ENCODE assay signal across 1 cellular context in the genomic region with DNA sequence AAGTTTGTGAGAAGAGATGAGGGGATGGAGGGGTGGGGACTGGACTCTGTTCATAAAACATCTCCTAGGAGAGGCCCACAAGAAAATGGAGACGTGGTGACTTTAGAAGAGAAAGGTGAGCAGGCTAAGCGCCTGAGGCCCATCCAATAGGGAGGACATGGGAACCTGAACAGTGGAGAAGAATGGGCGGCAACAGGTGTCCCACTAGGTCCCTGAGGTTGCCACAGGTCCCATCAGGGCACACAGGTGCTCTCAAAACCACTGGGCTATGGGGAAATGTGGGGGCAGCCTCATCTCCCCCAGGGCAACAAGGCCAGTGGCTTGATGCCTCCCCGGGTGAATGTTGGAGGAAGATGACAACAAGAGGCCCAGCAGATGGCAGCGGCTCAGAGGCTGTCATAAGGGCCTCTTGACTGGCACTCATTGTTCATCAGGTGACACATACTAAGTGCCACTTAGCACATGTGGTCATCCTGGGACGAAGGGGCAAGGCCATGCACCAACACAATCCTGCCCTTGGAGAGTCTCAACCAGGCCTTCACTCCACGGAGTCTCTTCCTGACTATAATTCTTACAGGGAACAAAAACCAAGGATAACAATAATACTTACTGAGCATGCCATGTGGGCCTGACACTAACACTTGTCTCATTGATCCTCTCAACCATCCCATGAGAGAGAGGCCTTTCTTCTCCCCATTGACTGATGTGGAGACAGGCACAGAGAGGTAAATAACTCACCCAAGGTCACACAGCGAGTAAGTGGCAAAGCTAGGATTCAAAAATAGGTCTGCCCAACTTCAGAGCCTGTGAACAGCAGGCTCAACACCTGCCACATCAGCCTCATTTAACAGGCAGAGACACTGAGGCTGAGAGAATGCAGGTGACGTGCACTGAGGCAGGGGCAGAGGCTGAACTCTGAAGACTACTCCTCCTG.
TF ChIP-seq lines count a peak whose summit lies in the region.

No MANE protein-coding gene starts in this region.

TF ChIP-seq in A549, 52 proteins besides CTCF, POLR2A, EP300 and RAD21 (continued from another document):
- TF ChIP-seq, protein P1, sequence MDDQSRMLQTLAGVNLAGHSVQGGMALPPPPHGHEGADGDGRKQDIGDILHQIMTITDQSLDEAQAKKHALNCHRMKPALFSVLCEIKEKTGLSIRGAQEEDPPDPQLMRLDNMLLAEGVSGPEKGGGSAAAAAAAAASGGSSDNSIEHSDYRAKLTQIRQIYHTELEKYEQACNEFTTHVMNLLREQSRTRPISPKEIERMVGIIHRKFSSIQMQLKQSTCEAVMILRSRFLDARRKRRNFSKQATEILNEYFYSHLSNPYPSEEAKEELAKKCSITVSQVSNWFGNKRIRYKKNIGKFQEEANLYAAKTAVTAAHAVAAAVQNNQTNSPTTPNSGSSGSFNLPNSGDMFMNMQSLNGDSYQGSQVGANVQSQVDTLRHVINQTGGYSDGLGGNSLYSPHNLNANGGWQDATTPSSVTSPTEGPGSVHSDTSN (IDR thresholded peaks at IDR 0.05): no peak
- no peak for TF ChIP-seq POLR2AphosphoS2 (conservative IDR thresholded peaks at IDR 0.05; ENCODE audit: low read length)
- no peak for TF ChIP-seq GATA3 (IDR thresholded peaks at IDR 0.05; ENCODE audit: borderline replicate concordance)
- TF ChIP-seq, protein P2, sequence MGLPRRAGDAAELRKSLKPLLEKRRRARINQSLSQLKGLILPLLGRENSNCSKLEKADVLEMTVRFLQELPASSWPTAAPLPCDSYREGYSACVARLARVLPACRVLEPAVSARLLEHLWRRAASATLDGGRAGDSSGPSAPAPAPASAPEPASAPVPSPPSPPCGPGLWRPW (IDR thresholded peaks at IDR 0.05): no peak
- TF ChIP-seq TFCP2L1 (CRISPR knock-in tag; IDR thresholded peaks at IDR 0.05): no peak
- TF ChIP-seq EHMT2 (IDR thresholded peaks at IDR 0.05; ENCODE audit: low read depth): no peak
- no peak for TF ChIP-seq NR3C1 (IDR thresholded peaks at IDR 0.05)
- peak; percentile 60 for TF ChIP-seq ZFP36 (IDR thresholded peaks at IDR 0.05; ENCODE audit: borderline replicate concordance, partially characterized antibody)
- peak; percentile 42; the same call in 2 of the 3 replicates for TF ChIP-seq SMC3 (IDR thresholded peaks at IDR 0.05)
- TF ChIP-seq HDAC2 (IDR thresholded peaks at IDR 0.05): 0 out of 2 replicates have a peak, but pooled peaks have one; percentile 53
- TF ChIP-seq, protein P3, sequence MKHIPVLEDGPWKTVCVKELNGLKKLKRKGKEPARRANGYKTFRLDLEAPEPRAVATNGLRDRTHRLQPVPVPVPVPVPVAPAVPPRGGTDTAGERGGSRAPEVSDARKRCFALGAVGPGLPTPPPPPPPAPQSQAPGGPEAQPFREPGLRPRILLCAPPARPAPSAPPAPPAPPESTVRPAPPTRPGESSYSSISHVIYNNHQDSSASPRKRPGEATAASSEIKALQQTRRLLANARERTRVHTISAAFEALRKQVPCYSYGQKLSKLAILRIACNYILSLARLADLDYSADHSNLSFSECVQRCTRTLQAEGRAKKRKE (CRISPR knock-in tag; IDR thresholded peaks at IDR 0.05; ENCODE audit: low read depth): no peak
- TF ChIP-seq FOSL2 (IDR thresholded peaks at IDR 0.05): no peak
- no peak for TF ChIP-seq FOSL2 (CRISPR knock-in tag; IDR thresholded peaks at IDR 0.05)
- TF ChIP-seq MAZ (IDR thresholded peaks at IDR 0.05; ENCODE audit: borderline replicate concordance, low read depth, low read length): no peak
- TF ChIP-seq RARB (CRISPR knock-in tag; IDR thresholded peaks at IDR 0.05): no peak
- TF ChIP-seq, protein P4, sequence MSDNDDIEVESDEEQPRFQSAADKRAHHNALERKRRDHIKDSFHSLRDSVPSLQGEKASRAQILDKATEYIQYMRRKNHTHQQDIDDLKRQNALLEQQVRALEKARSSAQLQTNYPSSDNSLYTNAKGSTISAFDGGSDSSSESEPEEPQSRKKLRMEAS (IDR thresholded peaks at IDR 0.05): peak; percentile 50; the same call in 1 of the 2 replicates
- TF ChIP-seq, protein P5, sequence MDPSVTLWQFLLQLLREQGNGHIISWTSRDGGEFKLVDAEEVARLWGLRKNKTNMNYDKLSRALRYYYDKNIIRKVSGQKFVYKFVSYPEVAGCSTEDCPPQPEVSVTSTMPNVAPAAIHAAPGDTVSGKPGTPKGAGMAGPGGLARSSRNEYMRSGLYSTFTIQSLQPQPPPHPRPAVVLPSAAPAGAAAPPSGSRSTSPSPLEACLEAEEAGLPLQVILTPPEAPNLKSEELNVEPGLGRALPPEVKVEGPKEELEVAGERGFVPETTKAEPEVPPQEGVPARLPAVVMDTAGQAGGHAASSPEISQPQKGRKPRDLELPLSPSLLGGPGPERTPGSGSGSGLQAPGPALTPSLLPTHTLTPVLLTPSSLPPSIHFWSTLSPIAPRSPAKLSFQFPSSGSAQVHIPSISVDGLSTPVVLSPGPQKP (IDR thresholded peaks at IDR 0.05; ENCODE audit: low read depth, low read length): no peak
- no peak for TF ChIP-seq CBX8 (IDR thresholded peaks at IDR 0.05)
- TF ChIP-seq KDM5A (IDR thresholded peaks at IDR 0.05): no peak
- no peak; a peak in 1 of 5 replicates for TF ChIP-seq JUN (IDR thresholded peaks at IDR 0.05)
- TF ChIP-seq HOXB13 (CRISPR knock-in tag; IDR thresholded peaks at IDR 0.05; ENCODE audit: low read depth): no peak
- no peak for TF ChIP-seq SREBF2 (IDR thresholded peaks at IDR 0.05)
- TF ChIP-seq RFX5 (IDR thresholded peaks at IDR 0.05): no peak
